1 cellular context compared by ENCODE assay signal in the genomic region with DNA sequence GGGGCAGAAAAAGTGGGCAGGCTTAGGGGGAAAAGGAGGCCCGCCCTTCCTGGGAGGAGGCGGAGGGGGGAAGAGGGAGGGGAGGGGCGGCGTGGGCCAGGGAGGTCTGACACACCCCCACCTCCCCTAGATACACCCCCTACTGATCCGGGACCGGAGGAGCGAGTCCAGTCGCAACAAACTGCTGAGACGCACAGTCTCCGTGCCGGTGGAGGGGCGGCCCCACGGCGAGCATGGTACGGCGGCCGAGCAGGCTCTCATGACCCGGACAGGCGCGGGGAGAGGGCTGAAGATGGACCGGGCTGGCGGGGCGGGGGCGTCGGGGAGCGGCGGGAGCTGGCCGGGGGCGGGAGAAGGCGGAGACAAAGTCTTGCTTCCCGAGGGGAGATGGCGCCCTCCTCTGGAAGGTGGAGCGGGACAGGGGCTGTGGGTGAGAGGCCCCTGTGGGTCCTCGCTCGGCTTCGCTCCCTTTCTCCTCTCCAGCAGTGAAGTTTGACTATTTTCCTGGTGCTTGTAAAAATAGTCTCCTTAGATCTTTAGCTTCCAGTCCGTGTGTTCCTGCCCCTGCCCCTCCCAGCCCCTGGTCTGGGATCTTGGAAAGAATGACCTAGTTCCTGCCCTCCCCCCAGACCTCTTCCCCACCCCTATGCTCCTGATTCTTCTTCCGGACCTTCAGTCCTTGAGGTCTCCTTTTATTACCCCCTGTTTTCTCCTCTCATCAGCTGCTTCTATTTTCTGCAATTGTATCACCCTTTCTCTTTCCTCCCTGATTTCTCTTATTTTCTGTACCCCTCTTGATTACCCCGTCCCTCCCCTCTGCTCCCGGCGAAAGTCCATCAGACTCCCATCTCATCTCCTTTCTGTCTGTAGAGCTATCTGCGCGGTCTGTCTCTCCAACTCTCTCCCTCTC.
TF ChIP-seq lines count a peak whose summit lies in the region.

No MANE protein-coding gene starts in this region.

TF ChIP-seq in endothelial cell of umbilical vein, 7 proteins besides CTCF, POLR2A, EP300 and RAD21:
- TF ChIP-seq MYC (IDR thresholded peaks at IDR 0.05; ENCODE audit: low read depth, low read length), result no peak
- TF ChIP-seq GATA2 (IDR thresholded peaks at IDR 0.05; ENCODE audit: insufficient read depth, insufficient read length, low read depth, low read length), result no peak
- TF ChIP-seq EZH2 (IDR thresholded peaks at IDR 0.05; ENCODE audit: borderline replicate concordance, low read depth, low read length, severe bottlenecking), result no peak
- TF ChIP-seq JUN (IDR thresholded peaks at IDR 0.05; ENCODE audit: borderline replicate concordance, insufficient read depth, insufficient read length, low read depth), result no peak
- TF ChIP-seq POLR2AphosphoS5 (IDR thresholded peaks at IDR 0.05; ENCODE audit: insufficient read depth, low read depth, low read length), result peak; percentile 90
- TF ChIP-seq, protein P1, sequence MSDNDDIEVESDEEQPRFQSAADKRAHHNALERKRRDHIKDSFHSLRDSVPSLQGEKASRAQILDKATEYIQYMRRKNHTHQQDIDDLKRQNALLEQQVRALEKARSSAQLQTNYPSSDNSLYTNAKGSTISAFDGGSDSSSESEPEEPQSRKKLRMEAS (IDR thresholded peaks at IDR 0.05; ENCODE audit: insufficient read depth, insufficient read length), result peak; percentile 31
TF ChIP-seq in endothelial cell of umbilical vein: peak in this region for 2.
